1 cellular context compared by ENCODE assay signal in the genomic region with DNA sequence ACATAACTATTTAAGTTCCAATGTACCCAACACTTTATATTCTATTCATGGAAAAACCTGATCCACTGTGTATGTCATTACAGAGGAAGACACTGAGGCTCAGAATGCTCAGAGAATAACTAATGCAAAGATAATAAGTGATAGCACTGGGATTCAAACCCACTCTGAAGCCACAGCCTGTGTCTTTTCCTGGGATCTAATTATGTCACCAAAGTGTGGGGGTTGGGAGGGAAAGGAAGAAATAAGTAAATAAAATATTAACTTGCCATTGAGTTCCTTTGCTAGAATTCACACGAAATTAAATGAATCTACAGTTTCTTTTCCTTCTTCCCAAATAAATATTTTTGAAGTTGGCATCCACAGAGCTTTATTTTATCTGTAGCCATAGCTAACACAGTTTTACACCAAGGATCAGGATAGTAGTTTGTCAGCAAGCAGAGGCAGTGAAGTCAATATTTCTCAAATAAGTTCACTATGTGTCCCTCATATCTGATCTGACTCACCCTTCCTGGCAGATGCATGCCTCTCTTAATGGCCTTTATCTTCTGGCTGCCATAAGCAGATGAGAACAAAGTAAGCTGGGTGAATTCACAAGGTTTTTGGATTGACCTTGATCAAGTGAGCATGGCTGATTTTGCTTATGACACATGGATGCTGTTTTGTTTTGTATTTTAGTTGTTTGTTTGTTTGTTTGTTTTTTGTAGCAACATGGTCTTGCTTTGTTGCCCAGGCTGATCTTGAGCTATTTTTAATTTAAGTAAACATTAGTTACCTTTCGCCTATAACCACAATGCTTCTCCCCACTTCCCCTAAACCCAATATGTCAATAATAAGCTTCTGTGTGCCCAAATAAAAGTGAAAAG.
A peak's percentile ranks its signal among the peaks of the same experiment; 100 is the strongest.
TF ChIP-seq lines count a peak whose summit lies in the region.

No MANE protein-coding gene starts in this region.

TF ChIP-seq in GM12878, 131 proteins besides CTCF, POLR2A, EP300 and RAD21 (continued from another document):
- TF ChIP-seq, protein P1, sequence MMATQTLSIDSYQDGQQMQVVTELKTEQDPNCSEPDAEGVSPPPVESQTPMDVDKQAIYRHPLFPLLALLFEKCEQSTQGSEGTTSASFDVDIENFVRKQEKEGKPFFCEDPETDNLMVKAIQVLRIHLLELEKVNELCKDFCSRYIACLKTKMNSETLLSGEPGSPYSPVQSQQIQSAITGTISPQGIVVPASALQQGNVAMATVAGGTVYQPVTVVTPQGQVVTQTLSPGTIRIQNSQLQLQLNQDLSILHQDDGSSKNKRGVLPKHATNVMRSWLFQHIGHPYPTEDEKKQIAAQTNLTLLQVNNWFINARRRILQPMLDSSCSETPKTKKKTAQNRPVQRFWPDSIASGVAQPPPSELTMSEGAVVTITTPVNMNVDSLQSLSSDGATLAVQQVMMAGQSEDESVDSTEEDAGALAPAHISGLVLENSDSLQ (IDR thresholded peaks at IDR 0.05) = 0 out of 2 replicates have a peak, but pooled peaks have one; percentile 5
